In genomic region chr7:152617056-152617455, GRCh38 we compare ENCODE assay signal across 17 cellular contexts. TPM values are rescaled to one million over a fixed set of nuclear protein-coding genes. Genes with fewer than 3 reads are reported as not detected.
DNase-seq lines count a peak whose midpoint lies in the region; ATAC-seq and TF ChIP-seq lines count a peak whose summit lies in the region.
"Had no signal": no experiment of that assay in that cellular context is flagged by ENCODE, and none has a peak within 500 bp of the region (broad histone marks: within the 10 kb centered on the region; RNA-seq: fewer than 3 reads in every experiment).

No MANE protein-coding gene starts in this region.

- intact Hi-C loops in Panc1 (cut with micrococcal nuclease; ENCODE audit: unreplicated experiment) = no loop called here

- no peak overlapping the region for H3K9ac ChIP-seq in SK-N-SH

- ATAC-seq in SK-N-SH treated with all-trans-retinoic acid at 6 μM for 48 hours (no peak), Panc1 (no peak)
- ATAC-seq: GM23338 had no signal

- H3K36me3 ChIP-seq in SK-N-SH (replicated peaks in 1 of 2; ENCODE audit: control insufficient read depth in 1 of 2, insufficient read depth in 2 of 2, low read length in 1 of 2) (no peaks in the 10 kb centered on the region), Panc1 (ENCODE audit: control insufficient read depth, insufficient read depth, low read length) (no peaks in the 10 kb centered on the region), WERI-Rb-1 (no peaks in the 10 kb centered on the region)
- H3K36me3 ChIP-seq: Peyer's patch had no signal

- H3K9me3 ChIP-seq in SK-N-SH (no peaks in the 10 kb centered on the region), Panc1 (ENCODE audit: control insufficient read depth, insufficient read depth, low read depth, low read length) (no peaks in the 10 kb centered on the region), WERI-Rb-1 (ENCODE audit: severe bottlenecking) (no peaks in the 10 kb centered on the region)
- H3K9me3 ChIP-seq: Peyer's patch had no signal

- POLR2A ChIA-PET in SK-N-SH (lab: Yijun Ruan, JAX) = no interaction called here
- POLR2A ChIA-PET in Panc1 (lab: Charles Lee) = no interaction called here

- CTCF ChIA-PET in SK-N-SH (lab: Yijun Ruan, JAX) (no interaction called here), Panc1 (lab: Charles Lee) (no interaction called here)

- BruUV-seq in Panc1 (replicated peaks; lab: Mats Ljungman, UMichigan) = no TSS peak

- WGBS in SK-N-SH (ENCODE audit: low lambda C conversion rate) = 78% methylated on average over 5 of the region's 5 CpGs

- no peak overlapping the region for H3K4me2 ChIP-seq in SK-N-SH
- H3K4me2 ChIP-seq: GM23338 had no signal

- no peaks in the 10 kb centered on the region for H3F3A ChIP-seq in SK-N-SH (replicated peaks; ENCODE audit: insufficient read depth)

- H3K4me1 ChIP-seq in SK-N-SH (ENCODE audit: control insufficient read depth in 1 of 2, insufficient read depth in 2 of 2, low read depth in 1 of 2, low read length in 1 of 2) = peaks cover 0 to 11% of the 10 kb centered on the region in 2 experiments; a peak in 2 of 4 replicates
- no peaks in the 10 kb centered on the region; the same call in 1 of the 2 replicates for H3K4me1 ChIP-seq in Panc1 (ENCODE audit: control insufficient read depth, insufficient read depth, low read length)
- H3K4me1 ChIP-seq: Peyer's patch had no signal

- H3K4me3 ChIP-seq in SK-N-SH (ENCODE audit: low read depth in 2 of 2, low read length in 1 of 2) (no peak overlapping the region), Panc1 (ENCODE audit: low read depth in 2 of 2, low read length in 2 of 2) (no peak overlapping the region), fibroblast of pulmonary artery (replicated peaks; ENCODE audit: low read depth, low read length) (no peak overlapping the region), WERI-Rb-1 (ENCODE audit: low read depth, low read length) (no peak overlapping the region)
- H3K4me3 ChIP-seq: GM23338, Peyer's patch had no signal

- H3K79me2 ChIP-seq in SK-N-SH (ENCODE audit: insufficient read depth) = no peaks in the 10 kb centered on the region

- no peak for TF ChIP-seq EP300 in SK-N-SH (IDR thresholded peaks at IDR 0.05; ENCODE audit: borderline replicate concordance in 1 of 2, low read depth in 1 of 2, low read length in 1 of 2)

- no peak overlapping the region for H2AFZ ChIP-seq in SK-N-SH (ENCODE audit: low read depth)
- H2AFZ ChIP-seq: GM23338 had no signal

- no peak for TF ChIP-seq CTCF in SK-N-SH (IDR thresholded peaks at IDR 0.05)
- no peak for TF ChIP-seq CTCF in Panc1 (IDR thresholded peaks at IDR 0.05)
- TF ChIP-seq CTCF in fibroblast of pulmonary artery (IDR thresholded peaks at IDR 0.05; ENCODE audit: low read length, missing control alignments) = no peak
- TF ChIP-seq CTCF in WERI-Rb-1 (IDR thresholded peaks at IDR 0.05; ENCODE audit: low read depth, low read length) = no peak

- no peaks in the 10 kb centered on the region for H3K9me2 ChIP-seq in SK-N-SH

- in situ Hi-C loops in Panc1 (cut with HindIII; ENCODE audit: low pct_unique_long_range_greater_than_20kb, low sequenced_read_pairs) = no loop called here

- no peak overlapping the region for H3K27ac ChIP-seq in SK-N-SH (ENCODE audit: low read depth in 2 of 2, low read length in 1 of 2)
- H3K27ac ChIP-seq in Panc1 (ENCODE audit: low read length) = no peak overlapping the region
- no peak overlapping the region for H3K27ac ChIP-seq in caudate nucleus (ENCODE audit: low read depth, low read length)
- no peak overlapping the region for H3K27ac ChIP-seq in WERI-Rb-1
- H3K27ac ChIP-seq: Peyer's patch had no signal

- DNase-seq in SK-N-SH (no peak), Panc1 (ENCODE audit: low read depth, low spot score) (peak; percentile 12), fibroblast of pulmonary artery (ENCODE audit: low read depth) (peak; percentile 6), caudate nucleus (lab: John Stamatoyannopoulos, UW) (no peak), SHP77 (lab: John Stamatoyannopoulos, UW) (no peak), WERI-Rb-1 (no peak)
- DNase-seq in activated T-cell treated with anti-CD3 and anti-CD28 coated beads, Interleukin-2, amount 50 U/mL, for 1 hour = no peak
- DNase-seq: COR-L47, DMS153, KG1, NCI-H1930, NCI-H2171, NCI-H82, Peyer's patch, SHP77 treated with DMSO at 0.1 percent for 48 hours had no signal

- H3K27me3 ChIP-seq in SK-N-SH (ENCODE audit: insufficient read depth) (no peaks in the 10 kb centered on the region), Panc1 (ENCODE audit: control insufficient read depth, insufficient read depth, low read length) (no peaks in the 10 kb centered on the region), WERI-Rb-1 (ENCODE audit: insufficient read depth, low read depth, severe bottlenecking) (no peaks in the 10 kb centered on the region)
- H3K27me3 ChIP-seq: Peyer's patch had no signal

- no peaks in the 10 kb centered on the region for H4K20me1 ChIP-seq in SK-N-SH (ENCODE audit: insufficient read depth)

- TF ChIP-seq RAD21 in SK-N-SH (IDR thresholded peaks at IDR 0.05; ENCODE audit: low read length) = no peak

TF ChIP-seq in SK-N-SH treated with all-trans-retinoic acid at 6 μM for 48 hours, 23 proteins besides CTCF, POLR2A, EP300 and RAD21:
- no peak for TF ChIP-seq CSRNP3 (CRISPR knock-in tag; IDR thresholded peaks at IDR 0.05)
- TF ChIP-seq ZNF70 (CRISPR knock-in tag; IDR thresholded peaks at IDR 0.05) = peak; percentile 92

TF ChIP-seq in SK-N-SH, 30 proteins besides CTCF, POLR2A, EP300 and RAD21:
- TF ChIP-seq ELF1 (IDR thresholded peaks at IDR 0.05) (no peak), SMC3 (IDR thresholded peaks at IDR 0.05; ENCODE audit: low read depth, low read length) (no peak), EZH2phosphoT487 (IDR thresholded peaks at IDR 0.05; ENCODE audit: borderline replicate concordance, low read depth) (no peak), CHD2 (IDR thresholded peaks at IDR 0.05; ENCODE audit: low read length, partially characterized antibody) (no peak), POLR2AphosphoS5 (IDR thresholded peaks at IDR 0.05; ENCODE audit: low read depth, low read length) (no peak), MEF2A (IDR thresholded peaks at IDR 0.05; ENCODE audit: borderline replicate concordance, low read depth) (no peak)

RNA-seq across cellular contexts. Expression of gene XRCC2, which starts 58.9 kb away (rescaled TPM):
- polyA plus RNA-seq in SK-N-SH (2012; rRNA removed) = 3.1 and 3.4 TPM in 2 replicates
- 2.6 and 2.7 TPM in 2 replicates for polyA plus RNA-seq in SK-N-SH (2012; cell fraction: cytosol; rRNA removed)
- polyA plus RNA-seq in SK-N-SH (2012; cell fraction: nucleus; rRNA removed) = 5.8 and 7.3 TPM in 2 replicates
- total RNA-seq in Panc1 (2021; ENCODE audit: unreplicated experiment) = 10.3 TPM
- 2.4 TPM for polyA plus RNA-seq in Panc1 (2012; ENCODE audit: insufficient read length)

Comparison
In these comparisons a context has a peak if more than half of its experiments do, and no peak if none do; other contexts are left out.
1. DNase-seq: peak in Panc1 (single experiment) and fibroblast of pulmonary artery (single experiment); none in SK-N-SH (single experiment), caudate nucleus (0 of 61), SHP77 (0 of 2), WERI-Rb-1 (single experiment) and activated T-cell treated with anti-CD3 and anti-CD28 coated beads, Interleukin-2, amount 50 U/mL, for 1 hour (single experiment).